8 cellular contexts compared by ENCODE assay signal in the genomic region with DNA sequence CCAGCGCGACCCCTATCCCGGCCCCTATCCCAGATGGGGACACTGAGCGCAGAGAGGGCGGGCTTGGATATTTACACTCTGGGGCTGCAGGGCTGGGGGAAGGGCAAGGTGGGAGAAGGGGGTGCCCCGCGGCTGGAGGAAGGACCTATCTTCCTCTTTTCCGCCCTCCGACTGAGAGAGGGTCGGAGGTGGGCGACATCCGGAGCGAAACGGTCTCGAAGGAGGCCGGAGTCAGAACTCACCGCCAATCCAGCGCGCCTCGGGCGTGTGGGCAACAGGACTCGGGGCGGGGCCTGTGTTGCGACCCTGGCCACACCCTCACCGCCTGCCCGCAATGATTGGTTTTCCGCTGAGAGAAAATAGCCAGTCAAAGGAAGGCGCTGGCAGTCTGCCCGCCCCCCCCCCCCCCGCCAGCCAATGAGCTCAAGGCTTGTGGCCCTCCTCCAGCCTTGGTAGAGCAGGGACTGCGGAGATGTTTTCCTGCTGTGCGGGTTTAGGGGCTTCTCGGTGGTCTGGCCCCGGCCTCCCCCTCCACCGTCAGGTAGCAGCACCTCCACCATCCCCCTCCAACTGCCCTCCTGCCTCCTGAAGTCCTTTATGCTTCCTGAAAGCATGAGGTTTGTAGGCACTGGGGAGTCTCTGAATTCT. TPM values are rescaled to one million over a fixed set of nuclear protein-coding genes. Genes with fewer than 3 reads are reported as not detected.
DNase-seq lines count a peak whose midpoint lies in the region; ATAC-seq and TF ChIP-seq lines count a peak whose summit lies in the region.

METTL27 (minus strand) TSS at position 269 of the 648 bp plus-strand sequence. CDS start 376 bp downstream, outside the sequence.

- no peaks in the 10 kb centered on the region for H3K9me2 ChIP-seq in SU-DHL-6 (replicated peaks; ENCODE audit: insufficient read depth, low read length)

- no peaks in the 10 kb centered on the region for H3K79me2 ChIP-seq in SU-DHL-6 (ENCODE audit: insufficient read depth, low read length)

- intact Hi-C loops in heart left ventricle (cut with DNase I), result loop anchor here in 2 of 10 donors (2.0 to 10.0 kb wide), 2 partner anchors 98 to 104 kb away; partner anchors contain the start of gene ABHD11 (in 1 of the 2)
- intact Hi-C loops in posterior cingulate gyrus (cut with DNase I), result loop anchor here (5.0 kb wide), 1 partner anchor 105 kb away; the partner anchor contains the start of gene ABHD11
- intact Hi-C loops in upper lobe of right lung (cut with DNase I), result no loop called here

- H3K27ac ChIP-seq in SU-DHL-6 (ENCODE audit: low read depth, low read length), result no peak within 1 kb of the TSS
- H3K27ac ChIP-seq in heart left ventricle, result peak within 1 kb of the TSS in 7 of 12 donors; percentile 46 to 69 (median 61)
- peak within 1 kb of the TSS; percentile 78 for H3K27ac ChIP-seq in upper lobe of right lung

- WGBS in heart left ventricle, 4 donors, result 0 to 3% (median 1%) methylated on average over 7 to 33 of the region's 35 CpGs

- TF ChIP-seq POLR2A in heart left ventricle (IDR thresholded peaks at IDR 0.05), result peak in 1 of 2 donors; percentile 58

- H3K9me3 ChIP-seq in SU-DHL-6 (ENCODE audit: insufficient read depth, low read length) (no peaks in the 10 kb centered on the region), heart left ventricle (no peaks in the 10 kb centered on the region), upper lobe of right lung (no peaks in the 10 kb centered on the region)

- no peaks in the 10 kb centered on the region for H3K27me3 ChIP-seq in SU-DHL-6 (ENCODE audit: low read length)
- H3K27me3 ChIP-seq in heart left ventricle, result no peaks in the 10 kb centered on the region
- H3K27me3 ChIP-seq in upper lobe of right lung, result no peaks in the 10 kb centered on the region

- H3K9ac ChIP-seq in SU-DHL-6 (ENCODE audit: low read length), result peak within 1 kb of the TSS; percentile 50

- DNase-seq in NCI-H128 (lab: John Stamatoyannopoulos, UW; ENCODE audit: unreplicated experiment), result peak; percentile 83
- DNase-seq in activated naive CD8-positive, alpha-beta T cell treated with anti-CD3 and anti-CD28 coated beads, Interleukin-2, amount 50 U/mL, for 24 hours, result peak; percentile 90
- DNase-seq in heart left ventricle, result peak; percentile 92 to 96 (median 95)
- peak; percentile 83 to 99 (median 92) for DNase-seq in posterior cingulate gyrus
- peak; percentile 95 for DNase-seq in upper lobe of right lung

- no peaks in the 10 kb centered on the region for H3K36me3 Mint-ChIP-seq in activated naive CD8-positive, alpha-beta T cell treated with anti-CD3 and anti-CD28 coated beads, Interleukin-2, amount 50 U/mL, for 24 hours (ENCODE audit: low read depth)

- no peaks in the 10 kb centered on the region for H3K36me3 ChIP-seq in SU-DHL-6 (ENCODE audit: low read length)
- no peaks in the 10 kb centered on the region for H3K36me3 ChIP-seq in heart left ventricle
- no peaks in the 10 kb centered on the region for H3K36me3 ChIP-seq in upper lobe of right lung

- H2AFZ ChIP-seq in SU-DHL-6 (ENCODE audit: low read depth, low read length, severe bottlenecking), result peak within 1 kb of the TSS; percentile 98

- H3K4me2 ChIP-seq in SU-DHL-6 (ENCODE audit: low read depth, low read length, poor library complexity, severe bottlenecking), result peak within 1 kb of the TSS; percentile 93

- peaks cover 12% of the 10 kb centered on the region for H3K4me1 Mint-ChIP-seq in activated naive CD8-positive, alpha-beta T cell treated with anti-CD3 and anti-CD28 coated beads, Interleukin-2, amount 50 U/mL, for 24 hours

- H3F3A ChIP-seq in SU-DHL-6 (ENCODE audit: insufficient read depth), result no peaks in the 10 kb centered on the region

- no peaks in the 10 kb centered on the region for H3K27me3 Mint-ChIP-seq in activated naive CD8-positive, alpha-beta T cell treated with anti-CD3 and anti-CD28 coated beads, Interleukin-2, amount 50 U/mL, for 24 hours

- H3K27ac Mint-ChIP-seq in activated naive CD8-positive, alpha-beta T cell treated with anti-CD3 and anti-CD28 coated beads, Interleukin-2, amount 50 U/mL, for 24 hours, result peak within 1 kb of the TSS; percentile 39

- H3K4me3 Mint-ChIP-seq in activated naive CD8-positive, alpha-beta T cell treated with anti-CD3 and anti-CD28 coated beads, Interleukin-2, amount 50 U/mL, for 24 hours, result peak within 1 kb of the TSS; percentile 73

- ATAC-seq in HG02678 (IDR thresholded peaks at IDR 0.05; ENCODE audit: unreplicated experiment) (peak; percentile 97), heart left ventricle (peak; percentile 96 to 99 (median 98)), upper lobe of right lung (peak; percentile 96)
- ATAC-seq in activated naive CD8-positive, alpha-beta T cell treated with anti-CD3 and anti-CD28 coated beads, Interleukin-2, amount 50 U/mL, for 24 hours, result peak; percentile 93

- H3K4me1 ChIP-seq in heart left ventricle, result peaks cover 0 to 47% (median 10%) of the 10 kb centered on the region in 12 donors
- H3K4me1 ChIP-seq in upper lobe of right lung, result peaks cover 19% of the 10 kb centered on the region

- TF ChIP-seq CTCF in GM12875 (IDR thresholded peaks at IDR 0.05; ENCODE audit: borderline replicate concordance, insufficient read depth, low read depth, low read length) (no peak), SU-DHL-6 (IDR thresholded peaks at IDR 0.05; ENCODE audit: insufficient read depth, low read length, poor library complexity, severe bottlenecking) (no peak), heart left ventricle (IDR thresholded peaks at IDR 0.05) (no peak), upper lobe of right lung (IDR thresholded peaks at IDR 0.05) (no peak)

- H4K20me1 ChIP-seq in SU-DHL-6 (ENCODE audit: low read depth, low read length), result no peaks in the 10 kb centered on the region

- H3K4me3 ChIP-seq in GM12875 (ENCODE audit: low read depth, low read length) (peak within 1 kb of the TSS; percentile 58), SU-DHL-6 (ENCODE audit: insufficient read depth, low read length, poor library complexity, severe bottlenecking) (peak within 1 kb of the TSS; percentile 64), heart left ventricle (peak within 1 kb of the TSS; percentile 41 to 84 (median 60)), upper lobe of right lung (peak within 1 kb of the TSS; percentile 64)

- no peaks in the 10 kb centered on the region for H3K9me3 Mint-ChIP-seq in activated naive CD8-positive, alpha-beta T cell treated with anti-CD3 and anti-CD28 coated beads, Interleukin-2, amount 50 U/mL, for 24 hours

RNA-seq across cellular contexts. Expression of gene METTL27, which starts in this region (rescaled TPM):
- 1 to 10 TPM in 3 of 9 donors, under 1 TPM in 3, not detected in 3; 0.30 to 2.7 (median 0.94) TPM for total RNA-seq in heart left ventricle
- under 1 TPM in 1 of 2 donors, not detected in 1; 0.12 TPM for polyA plus RNA-seq in heart left ventricle
- 2.3 TPM for total RNA-seq in upper lobe of right lung
